ENCODE assay signal across 8 cellular contexts in the genomic region with DNA sequence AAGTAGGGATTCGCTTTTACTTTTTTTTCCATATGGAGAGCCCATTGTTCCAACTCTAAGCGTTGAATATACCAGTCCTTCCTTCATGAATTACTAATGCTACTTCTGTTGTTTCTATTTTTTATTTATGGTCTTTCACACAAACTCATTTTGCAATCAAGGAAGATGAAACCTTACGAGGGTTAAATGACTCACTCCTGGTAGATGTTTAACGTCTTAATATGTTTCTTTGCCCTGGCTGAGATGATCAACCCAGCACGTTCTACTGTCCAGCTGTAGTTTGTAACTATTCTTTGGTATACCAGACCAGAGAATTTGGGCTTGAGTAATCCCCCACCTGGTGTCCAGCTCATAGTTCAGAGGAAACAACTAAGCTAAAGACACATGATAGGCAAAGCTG. TPM values are rescaled to one million over a fixed set of nuclear protein-coding genes. Genes with fewer than 3 reads are reported as not detected.
DNase-seq lines count a peak whose midpoint lies in the region; ATAC-seq, FAIRE-seq and TF ChIP-seq lines count a peak whose summit lies in the region.

No MANE protein-coding gene starts in this region.

- CTCF ChIA-PET in GM10248 (lab: Yijun Ruan, JAX), result interaction anchor here (1.3 to 1.5 kb wide), 2 partner anchors 11 to 32 kb away, joined by 3 to 4 read pairs; no protein-coding TSS in a partner anchor

- peaks cover 24% of the 10 kb centered on the region for H3K4me1 Mint-ChIP-seq in chondrocyte (ENCODE audit: low read depth)

- peaks cover 3% of the 10 kb centered on the region for H3K27me3 Mint-ChIP-seq in chondrocyte (ENCODE audit: low read depth)

- peak; percentile 57 for DNase-seq in GM10248 (ENCODE audit: extremely low spot score)
- peak; percentile 97 for DNase-seq in RPMI7951 (ENCODE audit: low read depth)
- peak; percentile 99 for DNase-seq in kidney tubule cell (ENCODE audit: low spot score)
- DNase-seq in GM12891 (ENCODE audit: insufficient read length, low spot score), result no peak
- no peak for DNase-seq in activated effector memory CD4-positive, alpha-beta T cell treated with Interleukin-2 at 50 U/mL for 16 hours
- DNase-seq in HUDEP-2 (lab: John Stamatoyannopoulos, UW; ENCODE audit: unreplicated experiment in 76 of 76), result no peak
- DNase-seq in chondrocyte (ENCODE audit: low spot score), result no peak

- peak; percentile 81 for ATAC-seq in HG02759 (IDR thresholded peaks at IDR 0.05; ENCODE audit: unreplicated experiment)

- no peak overlapping the region for H3K4me3 Mint-ChIP-seq in chondrocyte (ENCODE audit: unreplicated experiment)

- no peak for TF ChIP-seq CTCF in GM10248 (IDR thresholded peaks at IDR 0.05; ENCODE audit: control extremely low read depth, extremely low read depth, low read depth, missing control alignments)
- no peak for TF ChIP-seq CTCF in chondrocyte (IDR thresholded peaks at IDR 0.05)

- no peak for FAIRE-seq in GM12891 (lab: Jason Lieb, UNC)

- H3K36me3 Mint-ChIP-seq in chondrocyte (ENCODE audit: low read depth), result no peaks in the 10 kb centered on the region

- TF ChIP-seq POLR2A in GM12891 (IDR thresholded peaks at IDR 0.05; ENCODE audit: low read depth, low read length), result no peak

- no peak overlapping the region for H3K27ac Mint-ChIP-seq in chondrocyte (ENCODE audit: unreplicated experiment)

- no peaks in the 10 kb centered on the region for H3K9me3 Mint-ChIP-seq in chondrocyte (ENCODE audit: low read depth)

- POLR2A ChIA-PET in GM10248 (lab: Yijun Ruan, JAX), result no interaction called here

TF ChIP-seq in GM12891, 5 proteins besides CTCF, POLR2A, EP300 and RAD21:
- TF ChIP-seq SPI1 (IDR thresholded peaks at IDR 0.05; ENCODE audit: low read depth, low read length), result no peak
- no peak for TF ChIP-seq TAF1 (IDR thresholded peaks at IDR 0.05; ENCODE audit: low read depth, low read length)
- no peak for TF ChIP-seq PAX5 (IDR thresholded peaks at IDR 0.05; ENCODE audit: insufficient read depth, low read length, severe bottlenecking)

RNA-seq across cellular contexts. Expression of gene CDCP1, which starts 23.1 kb away (rescaled TPM):
- 75.6 and 78.0 TPM in 2 replicates for total RNA-seq in RPMI7951 (2014; rRNA removed; shearing (Covaris generic))
- polyA plus RNA-seq in GM12891 (2012; ENCODE audit: low read depth, missing spikeins), result 0.01 TPM
- total RNA-seq in chondrocyte, result 0.15 to 0.48 TPM (median 0.18 TPM) in 3 replicates

Comparison
In these comparisons a context has a peak if more than half of its experiments do, and no peak if none do; other contexts are left out.
1. DNase-seq: peak in GM10248 (single experiment), RPMI7951 (single experiment) and kidney tubule cell (single experiment); none in GM12891 (single experiment), activated effector memory CD4-positive, alpha-beta T cell treated with Interleukin-2 at 50 U/mL for 16 hours (single experiment), HUDEP-2 (0 of 76) and chondrocyte (single experiment).
2. RNA of gene CDCP1, which starts 23.1 kb away (total RNA-seq): 75.6 to 78.0 TPM in RPMI7951; 0.15 to 0.48 TPM in chondrocyte; every median in the first group is over 10 times any median in the second.